In genomic region chr9:29773676-29774075, GRCh38 we compare ENCODE assay signal across 21 cellular contexts.
DNase-seq lines count a peak whose midpoint lies in the region; ATAC-seq and TF ChIP-seq lines count a peak whose summit lies in the region.
"Had no signal": no experiment of that assay in that cellular context is flagged by ENCODE, and none has a peak within 500 bp of the region (broad histone marks: within the 10 kb centered on the region; RNA-seq: fewer than 3 reads in every experiment).

No MANE protein-coding gene starts in this region.

- no peak for TF ChIP-seq EP300 in ovary (IDR thresholded peaks at IDR 0.05)

- no peak overlapping the region for H2AFZ ChIP-seq in PC-9

- H4K20me1 ChIP-seq in PC-9 (ENCODE audit: insufficient read depth) = no peaks in the 10 kb centered on the region

- no peak overlapping the region for H3K27ac Mint-ChIP-seq in memory B cell
- H3K27ac Mint-ChIP-seq: activated CD4-positive, alpha-beta memory T cell treated with anti-CD3 and anti-CD28 coated beads for 36 hours; activated naive CD4-positive, alpha-beta T cell treated with anti-CD3 and anti-CD28 coated beads, Interleukin-2, amount 10 ng/mL, durations not matched to agents 7 days and 5 days had no signal

- no peaks in the 10 kb centered on the region for H3F3A ChIP-seq in PC-9 (ENCODE audit: insufficient read depth, low read depth)

- BruUV-seq in PC-9 (replicated peaks; lab: Mats Ljungman, UMichigan) = no TSS peak

- DNase-seq in SKM-1 treated with dmso at 0.1 percent for 144 hours (lab: John Stamatoyannopoulos, UW; ENCODE audit: unreplicated experiment) = peak; percentile 66
- no peak for DNase-seq in SKM-1 (lab: John Stamatoyannopoulos, UW; ENCODE audit: unreplicated experiment)
- DNase-seq in HT1080 (ENCODE audit: low read depth) = peak; percentile 32
- no peak for DNase-seq in PC-9
- DNase-seq in memory B cell (ENCODE audit: low spot score in 2 of 2) = no peak
- DNase-seq in activated CD4-positive, alpha-beta T cell treated with anti-CD3 and anti-CD28 coated beads, Interleukin-2, amount 50 U/mL, for 4 hours = no peak
- no peak for DNase-seq in KG1 (lab: John Stamatoyannopoulos, UW)
- DNase-seq in ovary = no peak
- DNase-seq: activated CD4-positive, alpha-beta memory T cell treated with anti-CD3 and anti-CD28 coated beads for 36 hours; activated naive CD4-positive, alpha-beta T cell treated with anti-CD3 and anti-CD28 coated beads, Interleukin-2, amount 10 ng/mL, durations not matched to agents 7 days and 5 days; activated T-cell treated with anti-CD3 and anti-CD28 coated beads, Interleukin-2, amount 50 U/mL, for 1 hour; DMS 273 treated with DMSO at 0.1 percent for 48 hours; NCI-H1694 treated with DMSO at 0.1 percent for 48 hours; pancreas; stimulated activated CD4-positive, alpha-beta T cell treated with anti-CD3 and anti-CD28 coated beads, Interleukin-2, amount 100 ng/mL, for 48 hours; substantia nigra had no signal

- no peak overlapping the region for H3K4me3 ChIP-seq in PC-9
- no peak overlapping the region for H3K4me3 ChIP-seq in ovary
- H3K4me3 ChIP-seq: A549, pancreas, vagina had no signal

- peak; percentile 42 for ATAC-seq in memory B cell (ENCODE audit: low read depth)
- ATAC-seq: A549, pancreas had no signal

- no peak for TF ChIP-seq CTCF in PC-9 (conservative IDR thresholded peaks at IDR 0.05)
- no peak for TF ChIP-seq CTCF in ovary (IDR thresholded peaks at IDR 0.05)

- intact Hi-C loops in PC-9 (cut with micrococcal nuclease; ENCODE audit: unreplicated experiment) = no loop called here
- intact Hi-C loops in ovary (cut with DNase I) = no loop called here

- no peaks in the 10 kb centered on the region for H3K9me2 ChIP-seq in PC-9 (ENCODE audit: insufficient read depth)

- peak overlapping the region; percentile 5 for H3K4me3 Mint-ChIP-seq in memory B cell
- H3K4me3 Mint-ChIP-seq: activated CD4-positive, alpha-beta memory T cell treated with anti-CD3 and anti-CD28 coated beads for 36 hours; activated naive CD4-positive, alpha-beta T cell treated with anti-CD3 and anti-CD28 coated beads, Interleukin-2, amount 10 ng/mL, durations not matched to agents 7 days and 5 days had no signal

- H3K4me1 Mint-ChIP-seq in memory B cell = no peaks in the 10 kb centered on the region
- H3K4me1 Mint-ChIP-seq: activated naive CD4-positive, alpha-beta T cell treated with anti-CD3 and anti-CD28 coated beads, Interleukin-2, amount 10 ng/mL, durations not matched to agents 7 days and 5 days had no signal

- POLR2A ChIA-PET in PC-9 (lab: Charles Lee; ENCODE audit: unreplicated experiment) = no interaction called here

- CTCF ChIA-PET in PC-9 (lab: Charles Lee) = no interaction called here

- TF ChIP-seq POLR2A in ovary (IDR thresholded peaks at IDR 0.05) = no peak

- H3K9me3 ChIP-seq in PC-9 (ENCODE audit: insufficient read depth, low read depth) (no peaks in the 10 kb centered on the region), ovary (no peaks in the 10 kb centered on the region)
- H3K9me3 ChIP-seq: A549, pancreas, vagina had no signal

- H3K4me1 ChIP-seq in PC-9 (replicated peaks; ENCODE audit: insufficient read depth) = no peaks in the 10 kb centered on the region
- no peaks in the 10 kb centered on the region for H3K4me1 ChIP-seq in ovary (ENCODE audit: insufficient read depth)
- H3K4me1 ChIP-seq: A549, pancreas, vagina had no signal

- H3K79me2 ChIP-seq in PC-9 (ENCODE audit: low read depth) = no peaks in the 10 kb centered on the region

- H3K27me3 ChIP-seq in PC-9 (ENCODE audit: insufficient read depth, low read depth) (no peaks in the 10 kb centered on the region), ovary (no peaks in the 10 kb centered on the region)
- H3K27me3 ChIP-seq: pancreas, vagina had no signal

- no peaks in the 10 kb centered on the region for H3K36me3 ChIP-seq in PC-9 (ENCODE audit: low read depth)
- H3K36me3 ChIP-seq in ovary = no peaks in the 10 kb centered on the region
- H3K36me3 ChIP-seq: pancreas, vagina had no signal

- H3K4me2 ChIP-seq in PC-9 = 0 out of 2 replicates have a peak overlapping the region, but pooled peaks have one; percentile 4
- H3K4me2 ChIP-seq: A549, KMS-11 had no signal

- peaks cover 7% of the 10 kb centered on the region for H3K9me3 Mint-ChIP-seq in memory B cell
- H3K9me3 Mint-ChIP-seq: activated CD4-positive, alpha-beta memory T cell treated with anti-CD3 and anti-CD28 coated beads for 36 hours had no signal

- no peaks in the 10 kb centered on the region for H3K27me3 Mint-ChIP-seq in memory B cell
- H3K27me3 Mint-ChIP-seq: activated CD4-positive, alpha-beta memory T cell treated with anti-CD3 and anti-CD28 coated beads for 36 hours; activated naive CD4-positive, alpha-beta T cell treated with anti-CD3 and anti-CD28 coated beads, Interleukin-2, amount 10 ng/mL, durations not matched to agents 7 days and 5 days had no signal

- H3K27ac ChIP-seq in PC-9 (no peak overlapping the region), ovary (no peak overlapping the region)
- H3K27ac ChIP-seq: A549, C4-2B, KMS-11, pancreas, vagina, VCaP had no signal

- no peaks in the 10 kb centered on the region for H3K36me3 Mint-ChIP-seq in memory B cell
- H3K36me3 Mint-ChIP-seq: activated CD4-positive, alpha-beta memory T cell treated with anti-CD3 and anti-CD28 coated beads for 36 hours; activated naive CD4-positive, alpha-beta T cell treated with anti-CD3 and anti-CD28 coated beads, Interleukin-2, amount 10 ng/mL, durations not matched to agents 7 days and 5 days had no signal

Comparison
In these comparisons a context has a peak if more than half of its experiments do, and no peak if none do; other contexts are left out.
1. DNase-seq: peak in SKM-1 treated with dmso at 0.1 percent for 144 hours (single experiment) and HT1080 (single experiment); none in SKM-1 (single experiment), PC-9 (0 of 2), memory B cell (0 of 2), activated CD4-positive, alpha-beta T cell treated with anti-CD3 and anti-CD28 coated beads, Interleukin-2, amount 50 U/mL, for 4 hours (0 of 2), KG1 (single experiment) and ovary (0 of 5).